16 cellular contexts compared by ENCODE assay signal in the genomic region with DNA sequence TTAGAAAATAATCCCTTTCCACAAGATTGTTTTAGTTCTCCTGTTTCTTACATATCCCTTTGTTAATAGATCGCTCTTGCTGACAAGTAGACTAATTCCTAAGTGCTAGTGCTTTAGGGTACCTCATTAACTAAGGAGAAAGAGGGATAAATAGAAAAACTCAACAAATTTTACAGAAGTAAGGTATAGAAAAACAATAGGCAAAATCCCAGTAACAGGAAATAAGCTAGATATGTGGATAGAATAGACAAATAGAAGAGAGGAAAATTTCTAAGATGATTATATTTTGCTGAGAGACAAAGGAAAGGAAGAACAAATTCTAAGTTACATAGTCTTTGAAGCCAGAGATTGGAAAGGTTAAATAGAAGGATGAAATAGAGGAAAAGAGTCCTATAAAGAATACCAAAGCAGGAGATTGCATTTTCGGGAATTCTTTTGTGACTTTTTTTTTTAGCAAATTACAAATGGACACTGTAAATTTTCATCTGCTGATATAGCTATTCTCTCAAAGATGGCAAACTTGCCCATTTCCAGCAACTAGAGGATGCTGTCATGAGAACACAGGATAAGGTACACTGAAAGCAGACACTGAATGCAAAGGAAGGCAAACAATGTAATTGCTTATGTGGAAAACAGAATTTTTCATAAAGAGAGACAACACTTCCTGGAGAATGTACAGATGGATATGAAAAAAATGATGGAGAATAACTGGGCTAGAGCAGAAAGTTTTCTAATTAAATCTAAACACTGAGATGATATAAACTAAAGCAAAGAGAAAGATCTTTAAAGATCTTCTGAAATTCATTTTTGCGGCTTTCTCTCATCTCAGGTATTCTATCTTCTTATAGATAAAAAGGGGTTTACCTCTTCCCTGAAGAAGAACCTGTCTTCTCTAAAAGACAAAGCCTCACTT. TPM values are rescaled to one million over a fixed set of nuclear protein-coding genes. Genes with fewer than 3 reads are reported as not detected.
DNase-seq lines count a peak whose midpoint lies in the region; ATAC-seq, FAIRE-seq and TF ChIP-seq lines count a peak whose summit lies in the region.
"Had no signal": no experiment of that assay in that cellular context is flagged by ENCODE, and none has a peak within 500 bp of the region (broad histone marks: within the 10 kb centered on the region; RNA-seq: fewer than 3 reads in every experiment).

No MANE protein-coding gene starts in this region.

- no peaks in the 10 kb centered on the region for H3K9me2 ChIP-seq in GM23338 (ENCODE audit: insufficient read depth)

- no peak for FAIRE-seq in frontal cortex (lab: Jason Lieb, UNC)
- FAIRE-seq: G401.6 had no signal

- peak overlapping the region; percentile 93 to 100 (median 98) for H3K4me3 Mint-ChIP-seq in CD8-positive, alpha-beta memory T cell
- peak overlapping the region; percentile 93 for H3K4me3 Mint-ChIP-seq in activated naive CD8-positive, alpha-beta T cell treated with anti-CD3 and anti-CD28 coated beads, Interleukin-2, amount 10 ng/mL, durations not matched to agents 7 days and 5 days
- H3K4me3 Mint-ChIP-seq in GM23338 = no peak overlapping the region

- H3F3A ChIP-seq in GM23338 (replicated peaks; ENCODE audit: low read depth) = no peaks in the 10 kb centered on the region

- H4K20me1 ChIP-seq in osteoblast (ENCODE audit: insufficient read depth, low read length) (no peaks in the 10 kb centered on the region), GM23338 (replicated peaks; ENCODE audit: insufficient read depth) (no peaks in the 10 kb centered on the region)

- H3K36me3 ChIP-seq in CD8-positive, alpha-beta memory T cell (ENCODE audit: insufficient read depth, low read length) = peaks cover 17% of the 10 kb centered on the region
- H3K36me3 ChIP-seq in KOPT-K1 (ENCODE audit: insufficient read depth, low read length) = peaks cover 19% of the 10 kb centered on the region
- H3K36me3 ChIP-seq in osteoblast (ENCODE audit: insufficient read depth, low read length) = no peaks in the 10 kb centered on the region
- no peaks in the 10 kb centered on the region for H3K36me3 ChIP-seq in GM23338 (ENCODE audit: insufficient read depth)

- CTCF ChIA-PET in CD8-positive, alpha-beta memory T cell (lab: Charles Lee) = interaction anchor here (1.1 to 19.4 kb wide), 8 partner anchors 10 to 54 kb away, joined by 3 to 359 read pairs (median 15); no protein-coding TSS in a partner anchor

- no peak overlapping the region for H2AFZ ChIP-seq in osteoblast (ENCODE audit: low read length)
- no peak overlapping the region for H2AFZ ChIP-seq in GM23338
- H2AFZ ChIP-seq: GM23248 had no signal

- POLR2A ChIA-PET in CD8-positive, alpha-beta memory T cell (lab: Charles Lee) = interaction anchor here (0.5 to 4.5 kb wide), 9 partner anchors 9 to 112 kb away, joined by 3 to 35 read pairs (median 10); a partner anchor contains a TSS
- POLR2A ChIA-PET in activated naive CD8-positive, alpha-beta T cell treated with anti-CD3 and anti-CD28 coated beads, Interleukin-2, amount 10 ng/mL, durations not matched to agents 7 days and 5 days (lab: Charles Lee) = interaction anchor here (0.6 to 16.2 kb wide), 28 partner anchors 9 to 802 kb away, joined by 3 to 420 read pairs (median 8); a partner anchor contains a TSS

- H3K4me1 Mint-ChIP-seq in CD8-positive, alpha-beta memory T cell = peaks cover 57 to 72% (median 72%) of the 10 kb centered on the region in 3 donors
- peaks cover 37% of the 10 kb centered on the region for H3K4me1 Mint-ChIP-seq in activated naive CD8-positive, alpha-beta T cell treated with anti-CD3 and anti-CD28 coated beads, Interleukin-2, amount 10 ng/mL, durations not matched to agents 7 days and 5 days
- peaks cover 11% of the 10 kb centered on the region; the same call in 2 of the 3 replicates for H3K4me1 Mint-ChIP-seq in GM23338

- no peaks in the 10 kb centered on the region for H3K27me3 ChIP-seq in CD8-positive, alpha-beta memory T cell (ENCODE audit: insufficient read depth, low read length, poor library complexity, severe bottlenecking)
- H3K27me3 ChIP-seq in osteoblast (ENCODE audit: insufficient read depth, low read length) (no peaks in the 10 kb centered on the region), GM23338 (ENCODE audit: insufficient read depth) (no peaks in the 10 kb centered on the region)

- peak overlapping the region; percentile 68 for H3K4me3 ChIP-seq in CD8-positive, alpha-beta memory T cell (ENCODE audit: low read length)
- H3K4me3 ChIP-seq in osteoblast (ENCODE audit: insufficient read depth, low read length) = no peak overlapping the region
- H3K4me3 ChIP-seq in GM23338 = no peak overlapping the region
- H3K4me3 ChIP-seq: GM23248 had no signal

- H3K27ac Mint-ChIP-seq in CD8-positive, alpha-beta memory T cell = peak overlapping the region; percentile 97 to 100 (median 99)
- H3K27ac Mint-ChIP-seq in activated naive CD8-positive, alpha-beta T cell treated with anti-CD3 and anti-CD28 coated beads, Interleukin-2, amount 10 ng/mL, durations not matched to agents 7 days and 5 days = peak overlapping the region; percentile 94
- H3K27ac Mint-ChIP-seq in GM23338 = no peak overlapping the region

- no peaks in the 10 kb centered on the region for H3K9me3 ChIP-seq in CD8-positive, alpha-beta memory T cell (ENCODE audit: low read length)
- no peaks in the 10 kb centered on the region for H3K9me3 ChIP-seq in KOPT-K1 (ENCODE audit: insufficient read depth, low read length, poor library complexity, severe bottlenecking)
- H3K9me3 ChIP-seq in osteoblast (ENCODE audit: low read depth, low read length) = no peaks in the 10 kb centered on the region

- no peaks in the 10 kb centered on the region for H3K27me3 Mint-ChIP-seq in CD8-positive, alpha-beta memory T cell
- no peaks in the 10 kb centered on the region for H3K27me3 Mint-ChIP-seq in activated naive CD8-positive, alpha-beta T cell treated with anti-CD3 and anti-CD28 coated beads, Interleukin-2, amount 10 ng/mL, durations not matched to agents 7 days and 5 days
- no peaks in the 10 kb centered on the region for H3K27me3 Mint-ChIP-seq in GM23338 (ENCODE audit: insufficient read depth, low read depth, poor library complexity)

- ATAC-seq in activated naive CD8-positive, alpha-beta T cell treated with anti-CD3 and anti-CD28 coated beads, Interleukin-2, amount 10 ng/mL, durations not matched to agents 7 days and 5 days (ENCODE audit: low read depth) = no peak
- ATAC-seq in GM23338 (no peak), GM18870 (IDR thresholded peaks at IDR 0.05; ENCODE audit: unreplicated experiment) (no peak)

- no peak overlapping the region for H3K4me2 ChIP-seq in osteoblast (ENCODE audit: insufficient read depth, low read length)
- no peak overlapping the region for H3K4me2 ChIP-seq in GM23338

- TF ChIP-seq CTCF in osteoblast (IDR thresholded peaks at IDR 0.05; ENCODE audit: extremely low read depth, low read depth, low read length) = no peak
- no peak for TF ChIP-seq CTCF in GM23338 (conservative IDR thresholded peaks at IDR 0.05; ENCODE audit: low read depth in 2 of 2)

- no peaks in the 10 kb centered on the region for H3K79me2 ChIP-seq in osteoblast (ENCODE audit: insufficient read depth, low read length)
- H3K79me2 ChIP-seq in GM23338 (replicated peaks; ENCODE audit: insufficient read depth) = no peaks in the 10 kb centered on the region

- peak in 2 of 5 donors; percentile 34 to 35 for DNase-seq in CD8-positive, alpha-beta memory T cell
- DNase-seq in activated naive CD8-positive, alpha-beta T cell treated with anti-CD3 and anti-CD28 coated beads, Interleukin-2, amount 10 ng/mL, durations not matched to agents 7 days and 5 days = no peak
- DNase-seq in osteoblast (ENCODE audit: insufficient read length, low spot score, missing footprints) (peak; percentile 45), NCI-H69 (lab: John Stamatoyannopoulos, UW) (no peak), GM23338 (ENCODE audit: low spot score) (no peak), frontal cortex (ENCODE audit: low spot score in 2 of 2) (no peak)
- DNase-seq: GM23248, NCI-H1436, NCI-H524 had no signal

- peaks cover 19 to 52% (median 28%) of the 10 kb centered on the region in 3 donors for H3K36me3 Mint-ChIP-seq in CD8-positive, alpha-beta memory T cell
- peaks cover 48% of the 10 kb centered on the region for H3K36me3 Mint-ChIP-seq in activated naive CD8-positive, alpha-beta T cell treated with anti-CD3 and anti-CD28 coated beads, Interleukin-2, amount 10 ng/mL, durations not matched to agents 7 days and 5 days
- no peaks in the 10 kb centered on the region for H3K36me3 Mint-ChIP-seq in GM23338 (ENCODE audit: low read depth)

- H3K4me1 ChIP-seq in CD8-positive, alpha-beta memory T cell (ENCODE audit: insufficient read depth, low read length) = peaks cover 49% of the 10 kb centered on the region
- H3K4me1 ChIP-seq in osteoblast (ENCODE audit: insufficient read depth, low read length) (no peaks in the 10 kb centered on the region), GM23338 (ENCODE audit: insufficient read depth) (peaks cover 12% of the 10 kb centered on the region)

- peak overlapping the region; percentile 96 for H3K27ac ChIP-seq in CD8-positive, alpha-beta memory T cell (ENCODE audit: low read depth, low read length)
- H3K27ac ChIP-seq in KOPT-K1 (ENCODE audit: low read depth, low read length, poor library complexity, severe bottlenecking) (peak overlapping the region; percentile 94), osteoblast (ENCODE audit: low read depth, low read length) (no peak overlapping the region), GM23338 (ENCODE audit: low read depth) (no peak overlapping the region)
- H3K27ac ChIP-seq: GM23248 had no signal

- H3K9me3 Mint-ChIP-seq in CD8-positive, alpha-beta memory T cell = peaks cover 0 to 4% (median 0%) of the 10 kb centered on the region in 5 donors
- H3K9me3 Mint-ChIP-seq in activated naive CD8-positive, alpha-beta T cell treated with anti-CD3 and anti-CD28 coated beads, Interleukin-2, amount 10 ng/mL, durations not matched to agents 7 days and 5 days = peaks cover 3% of the 10 kb centered on the region
- H3K9me3 Mint-ChIP-seq in GM23338 = no peaks in the 10 kb centered on the region

TF ChIP-seq in GM23338, 12 proteins besides CTCF, POLR2A, EP300 and RAD21 (continues in another document):
- TF ChIP-seq JUNB (IDR thresholded peaks at IDR 0.05; ENCODE audit: unreplicated experiment) = no peak

RNA-seq across cellular contexts. Expression of a gene that starts 0.8 kb away (rescaled TPM):
- 10 to 100 TPM; 66.8 to 67.1 TPM for total RNA-seq in CD8-positive, alpha-beta memory T cell
- polyA plus RNA-seq in CD8-positive, alpha-beta memory T cell = 253 TPM
- total RNA-seq in activated naive CD8-positive, alpha-beta T cell treated with anti-CD3 and anti-CD28 coated beads, Interleukin-2, amount 10 ng/mL, durations not matched to agents 7 days and 5 days = 100 to 1,000 TPM; 111 to 116 TPM
- not detected in 2 replicates for total RNA-seq in osteoblast
- total RNA-seq in GM23338 (2014; rRNA removed; shearing (Covaris generic)) = not detected in 2 replicates
- 0.12 TPM in 1 of 2 replicates, not detected in the other for polyA plus RNA-seq in GM23338 (2016; fragmentation: Nextera tagmentation; extraction: Ambion mirVana)
- not detected for total RNA-seq in frontal cortex
- total RNA-seq: GM23248, SK-MEL-5 had no signal
- polyA plus RNA-seq: BJ, GM23248 had no signal

RNA-seq across cellular contexts. Expression of a gene that starts 27.0 kb away (rescaled TPM):
- total RNA-seq in CD8-positive, alpha-beta memory T cell = 1 to 10 TPM; 3.6 to 4.7 TPM
- polyA plus RNA-seq in CD8-positive, alpha-beta memory T cell = 14.3 TPM
- 1 to 10 TPM in 1 of 2 experiments, under 1 TPM in 1; 0.72 to 1.0 TPM for total RNA-seq in activated naive CD8-positive, alpha-beta T cell treated with anti-CD3 and anti-CD28 coated beads, Interleukin-2, amount 10 ng/mL, durations not matched to agents 7 days and 5 days
- not detected in 2 replicates for total RNA-seq in osteoblast
- total RNA-seq in GM23338 (2014; rRNA removed; shearing (Covaris generic)) = not detected in 2 replicates
- not detected in 2 replicates for polyA plus RNA-seq in GM23338 (2016; fragmentation: Nextera tagmentation; extraction: Ambion mirVana)
- total RNA-seq in frontal cortex = not detected
- total RNA-seq: dermis blood vessel endothelial cell, GM23248, HT1080, SK-MEL-5 had no signal
- polyA plus RNA-seq: BJ, GM23248 had no signal

Comparison
In these comparisons a context has a peak if more than half of its experiments do, and no peak if none do; other contexts are left out.
1. H3K27ac ChIP-seq: peak in CD8-positive, alpha-beta memory T cell (single experiment) and KOPT-K1 (single experiment); none in osteoblast (single experiment) and GM23338 (single experiment).
2. RNA of a gene that starts 0.8 kb away (total RNA-seq): 111 to 116 TPM in activated naive CD8-positive, alpha-beta T cell treated with anti-CD3 and anti-CD28 coated beads, Interleukin-2, amount 10 ng/mL, durations not matched to agents 7 days and 5 days and 66.8 to 67.1 TPM in CD8-positive, alpha-beta memory T cell; not detected in osteoblast, not detected in GM23338 and not detected in frontal cortex (single experiment); every median in the first group is over 10 times any median in the second.